In genomic region chr12:55843431-55843830, GRCh38 we compare ENCODE assay signal across 2 cellular contexts.
TF ChIP-seq lines count a peak whose summit lies in the region.

No MANE protein-coding gene starts in this region.

TF ChIP-seq in H1, 55 proteins besides CTCF, POLR2A, EP300 and RAD21:
- TF ChIP-seq TEAD4 (IDR thresholded peaks at IDR 0.05; ENCODE audit: low read depth, low read length) (no peak), MAX (IDR thresholded peaks at IDR 0.05) (no peak), TBP (IDR thresholded peaks at IDR 0.05; ENCODE audit: low read depth, low read length) (no peak), HDAC2 (IDR thresholded peaks at IDR 0.05; ENCODE audit: borderline replicate concordance in 1 of 2, low read depth in 2 of 2, low read length in 2 of 2) (no peak), ATF2 (IDR thresholded peaks at IDR 0.05; ENCODE audit: low read length) (no peak), TCF12 (IDR thresholded peaks at IDR 0.05; ENCODE audit: low read depth, low read length) (no peak), SIN3A (conservative IDR thresholded peaks at IDR 0.05 in 1 of 2, IDR thresholded peaks at IDR 0.05 in 1 of 2; ENCODE audit: low read depth in 1 of 2, low read length in 2 of 2) (no peak), CTBP2 (IDR thresholded peaks at IDR 0.05; ENCODE audit: borderline replicate concordance, insufficient read depth, insufficient read length, low read length) (no peak), CHD1 (IDR thresholded peaks at IDR 0.05; ENCODE audit: low read depth, low read length) (no peak), BRCA1 (IDR thresholded peaks at IDR 0.05; ENCODE audit: low read depth, low read length) (no peak), SRF (IDR thresholded peaks at IDR 0.05; ENCODE audit: low read depth, low read length) (no peak), SP1 (IDR thresholded peaks at IDR 0.05; ENCODE audit: low read depth, low read length) (no peak), SP2 (IDR thresholded peaks at IDR 0.05; ENCODE audit: low read length) (no peak)

TF ChIP-seq in WTC11, 78 proteins besides CTCF, POLR2A, EP300 and RAD21:
- no peak for TF ChIP-seq GRHL2 (CRISPR knock-in tag; IDR thresholded peaks at IDR 0.05; ENCODE audit: insufficient replicate concordance, severe bottlenecking)
